19 cellular contexts compared by ENCODE assay signal in genomic region chr6:167791036-167791779, GRCh38. TPM values are rescaled to one million over a fixed set of nuclear protein-coding genes. Genes with fewer than 3 reads are reported as not detected.
DNase-seq lines count a peak whose midpoint lies in the region; ATAC-seq and TF ChIP-seq lines count a peak whose summit lies in the region.
"Had no signal": no experiment of that assay in that cellular context is flagged by ENCODE, and none has a peak within 500 bp of the region (broad histone marks: within the 10 kb centered on the region; RNA-seq: fewer than 3 reads in every experiment).

No MANE protein-coding gene starts in this region.

- H3K9me3 Mint-ChIP-seq in Calu3 (ENCODE audit: low read depth, unreplicated experiment), result no peaks in the 10 kb centered on the region
- H3K9me3 Mint-ChIP-seq: activated T-cell treated with anti-CD3 and anti-CD28 coated beads, Interleukin-2, amount 50 U/mL, for 24 hours had no signal

- H3K4me1 Mint-ChIP-seq in Calu3 (ENCODE audit: low read depth, unreplicated experiment), result peaks cover 15% of the 10 kb centered on the region
- H3K4me1 Mint-ChIP-seq: activated CD4-positive, alpha-beta T cell treated with anti-CD3 and anti-CD28 coated beads for 36 hours had no signal

- H3K27ac Mint-ChIP-seq in Calu3 (ENCODE audit: unreplicated experiment), result no peak overlapping the region
- H3K27ac Mint-ChIP-seq: activated CD4-positive, alpha-beta T cell treated with anti-CD3 and anti-CD28 coated beads for 36 hours; activated T-cell treated with anti-CD3 and anti-CD28 coated beads, Interleukin-2, amount 50 U/mL, for 24 hours; dendritic cell treated with granulocyte-macrophage colony-stimulating factor and Interleukin-4, amounts not matched to agents 40 ng/mL and 50 ng/mL, for 4 days; T-helper 17 cell had no signal

- no peak overlapping the region for H3K9ac ChIP-seq in PC-3 (ENCODE audit: low read length)

- WGBS in lower leg skin, 2 donors, result 69 to 70% methylated on average over 14 of the region's 14 CpGs

- H2AFZ ChIP-seq in PC-3 (ENCODE audit: low read length), result no peak overlapping the region

- ATAC-seq in PC-3, result no peak
- ATAC-seq in GM18517 (IDR thresholded peaks at IDR 0.05; ENCODE audit: unreplicated experiment), result no peak
- ATAC-seq: activated CD4-positive, alpha-beta T cell treated with anti-CD3 and anti-CD28 coated beads for 36 hours; T-helper 17 cell had no signal

- intact Hi-C loops in Calu3 (cut with micrococcal nuclease; ENCODE audit: unreplicated experiment) (no loop called here), PC-3 (cut with micrococcal nuclease) (no loop called here), lower leg skin (cut with DNase I; ENCODE audit: low total_unique reads) (no loop called here)

- H3K79me2 ChIP-seq in PC-3 (ENCODE audit: low read length), result no peaks in the 10 kb centered on the region

- H3K4me3 ChIP-seq in PC-3 (ENCODE audit: low read length) (no peak overlapping the region), choroid plexus epithelial cell (ENCODE audit: low read depth, low read length) (no peak overlapping the region), lower leg skin (ENCODE audit: low read depth, poor library complexity, severe bottlenecking) (no peak overlapping the region)
- H3K4me3 ChIP-seq: HAP-1, skin epidermis, stomach had no signal

- peaks cover 8% of the 10 kb centered on the region for H3K27me3 ChIP-seq in PC-3 (ENCODE audit: low read length)

- no peaks in the 10 kb centered on the region for H3K9me2 ChIP-seq in PC-3 (replicated peaks; ENCODE audit: low read length)

- H3K36me3 ChIP-seq in PC-3 (ENCODE audit: low read depth, low read length), result no peaks in the 10 kb centered on the region
- H3K36me3 ChIP-seq: HAP-1, neutrophil, stomach had no signal

- H3K27ac ChIP-seq in PC-3 (ENCODE audit: low read length), result no peak overlapping the region
- H3K27ac ChIP-seq: neutrophil, skin epidermis, stomach had no signal

- no peak for TF ChIP-seq POLR2A in lower leg skin (IDR thresholded peaks at IDR 0.05)

- BruUV-seq in Calu3 (replicated peaks; lab: Mats Ljungman, UMichigan) (no TSS peak), PC-3 (replicated peaks; lab: Mats Ljungman, UMichigan) (no TSS peak)

- H3F3A ChIP-seq in PC-3 (ENCODE audit: low read length, unreplicated experiment), result no peaks in the 10 kb centered on the region

- H3K9me3 ChIP-seq in PC-3 (ENCODE audit: low read length), result no peaks in the 10 kb centered on the region
- H3K9me3 ChIP-seq: HAP-1, neutrophil, stomach had no signal

- no peaks in the 10 kb centered on the region for H3K27me3 Mint-ChIP-seq in Calu3 (ENCODE audit: unreplicated experiment)

- no peaks in the 10 kb centered on the region for H4K20me1 ChIP-seq in PC-3 (ENCODE audit: low read length)

- peak overlapping the region; percentile 19 for H3K4me3 Mint-ChIP-seq in Calu3 (ENCODE audit: low read depth, unreplicated experiment)
- H3K4me3 Mint-ChIP-seq: activated CD4-positive, alpha-beta T cell treated with anti-CD3 and anti-CD28 coated beads for 36 hours; activated T-cell treated with anti-CD3 and anti-CD28 coated beads, Interleukin-2, amount 50 U/mL, for 24 hours; dendritic cell treated with granulocyte-macrophage colony-stimulating factor and Interleukin-4, amounts not matched to agents 40 ng/mL and 50 ng/mL, for 4 days; T-helper 17 cell had no signal

- H3K36me3 Mint-ChIP-seq in Calu3 (ENCODE audit: insufficient read depth, unreplicated experiment), result peaks cover 8% of the 10 kb centered on the region

- POLR2A ChIA-PET in PC-3 (lab: Charles Lee; ENCODE audit: unreplicated experiment), result no interaction called here

- H3K4me2 ChIP-seq in PC-3 (ENCODE audit: low read length), result no peak overlapping the region

- H3K4me1 ChIP-seq in PC-3 (ENCODE audit: insufficient read depth, low read length), result no peaks in the 10 kb centered on the region; the same call in 1 of the 2 replicates

- peak; percentile 40 for DNase-seq in Calu3
- peak; percentile 50 for DNase-seq in PC-3
- DNase-seq in choroid plexus epithelial cell (ENCODE audit: low read depth), result peak; percentile 42
- peak; percentile 14 to 75 for DNase-seq in lower leg skin (ENCODE audit: low spot score in 2 of 2)
- DNase-seq in NCI-H748 treated with DMSO at 0.1 percent for 48 hours (lab: John Stamatoyannopoulos, UW), result no peak
- no peak for DNase-seq in SIG-M5 (lab: John Stamatoyannopoulos, UW)
- no peak for DNase-seq in SW480 (ENCODE audit: low spot score)
- DNase-seq: activated CD4-positive, alpha-beta T cell treated with anti-CD3 and anti-CD28 coated beads for 36 hours; activated T-cell treated with anti-CD3 and anti-CD28 coated beads, Interleukin-2, amount 50 U/mL, for 24 hours; mesenchymal stem cell; NCI-H1436; NCI-H524; stomach; T-helper 17 cell had no signal

- CTCF ChIA-PET in Calu3 (lab: Charles Lee), result interaction anchor here (0.5 to 0.9 kb wide), 3 partner anchors 40 to 1199 kb away, joined by 4 to 6 read pairs (median 4); no protein-coding TSS in a partner anchor
- CTCF ChIA-PET in PC-3 (lab: Charles Lee), result no interaction called here

- TF ChIP-seq CTCF in Calu3 (IDR thresholded peaks at IDR 0.05; ENCODE audit: unreplicated experiment) (no peak), PC-3 (conservative IDR thresholded peaks at IDR 0.05; ENCODE audit: low read depth, low read length) (no peak), choroid plexus epithelial cell (conservative IDR thresholded peaks at IDR 0.05; ENCODE audit: low read depth, low read length) (no peak), lower leg skin (IDR thresholded peaks at IDR 0.05) (no peak)

RNA-seq across cellular contexts. Expression of gene AFDN, which starts 35.5 kb away (rescaled TPM):
- total RNA-seq in Calu3 (2022) (226 and 237 TPM in 2 replicates), PC-3 (2014; rRNA removed) (37.1 and 71.8 TPM in 2 replicates), lower leg skin (100 to 1,000 TPM; 137 to 213 (median 168) TPM)

Comparison
In these comparisons a context has a peak if more than half of its experiments do, and no peak if none do; other contexts are left out.
1. DNase-seq: peak in Calu3 (single experiment), PC-3 (single experiment), choroid plexus epithelial cell (single experiment) and lower leg skin (2 of 2); none in NCI-H748 treated with DMSO at 0.1 percent for 48 hours (single experiment), SIG-M5 (single experiment) and SW480 (single experiment).